Comparison of ENCODE assay signal across 1 cellular context in the genomic region with DNA sequence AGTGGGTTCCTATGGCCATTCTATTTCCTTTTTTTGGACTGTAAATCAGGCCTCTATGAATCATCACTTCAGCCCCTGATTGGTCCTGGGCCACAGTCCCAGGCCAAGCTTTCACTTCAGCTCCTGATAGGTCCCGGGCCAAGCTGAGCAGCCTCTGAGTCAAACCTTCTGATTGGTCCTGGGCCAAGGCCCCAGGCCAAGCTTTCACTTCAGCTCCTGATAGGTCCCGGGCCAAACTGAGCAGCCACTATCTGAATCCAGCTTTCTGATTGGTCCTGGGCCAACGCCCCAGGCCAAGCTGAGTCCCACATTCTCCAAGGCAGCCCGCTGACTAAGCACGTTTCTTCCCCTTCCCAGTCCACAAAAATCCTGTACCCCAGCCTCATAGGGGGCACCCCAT.
TF ChIP-seq lines count a peak whose summit lies in the region.

No MANE protein-coding gene starts in this region.

TF ChIP-seq in GM23338, 12 proteins besides CTCF, POLR2A, EP300 and RAD21 (continued from another document):
- TF ChIP-seq, protein P1, sequence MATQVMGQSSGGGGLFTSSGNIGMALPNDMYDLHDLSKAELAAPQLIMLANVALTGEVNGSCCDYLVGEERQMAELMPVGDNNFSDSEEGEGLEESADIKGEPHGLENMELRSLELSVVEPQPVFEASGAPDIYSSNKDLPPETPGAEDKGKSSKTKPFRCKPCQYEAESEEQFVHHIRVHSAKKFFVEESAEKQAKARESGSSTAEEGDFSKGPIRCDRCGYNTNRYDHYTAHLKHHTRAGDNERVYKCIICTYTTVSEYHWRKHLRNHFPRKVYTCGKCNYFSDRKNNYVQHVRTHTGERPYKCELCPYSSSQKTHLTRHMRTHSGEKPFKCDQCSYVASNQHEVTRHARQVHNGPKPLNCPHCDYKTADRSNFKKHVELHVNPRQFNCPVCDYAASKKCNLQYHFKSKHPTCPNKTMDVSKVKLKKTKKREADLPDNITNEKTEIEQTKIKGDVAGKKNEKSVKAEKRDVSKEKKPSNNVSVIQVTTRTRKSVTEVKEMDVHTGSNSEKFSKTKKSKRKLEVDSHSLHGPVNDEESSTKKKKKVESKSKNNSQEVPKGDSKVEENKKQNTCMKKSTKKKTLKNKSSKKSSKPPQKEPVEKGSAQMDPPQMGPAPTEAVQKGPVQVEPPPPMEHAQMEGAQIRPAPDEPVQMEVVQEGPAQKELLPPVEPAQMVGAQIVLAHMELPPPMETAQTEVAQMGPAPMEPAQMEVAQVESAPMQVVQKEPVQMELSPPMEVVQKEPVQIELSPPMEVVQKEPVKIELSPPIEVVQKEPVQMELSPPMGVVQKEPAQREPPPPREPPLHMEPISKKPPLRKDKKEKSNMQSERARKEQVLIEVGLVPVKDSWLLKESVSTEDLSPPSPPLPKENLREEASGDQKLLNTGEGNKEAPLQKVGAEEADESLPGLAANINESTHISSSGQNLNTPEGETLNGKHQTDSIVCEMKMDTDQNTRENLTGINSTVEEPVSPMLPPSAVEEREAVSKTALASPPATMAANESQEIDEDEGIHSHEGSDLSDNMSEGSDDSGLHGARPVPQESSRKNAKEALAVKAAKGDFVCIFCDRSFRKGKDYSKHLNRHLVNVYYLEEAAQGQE (IDR thresholded peaks at IDR 0.05; ENCODE audit: unreplicated experiment), result no peak
- TF ChIP-seq STAT1 (IDR thresholded peaks at IDR 0.05; ENCODE audit: unreplicated experiment) (no peak), ZNF114 (CRISPR knock-in tag; IDR thresholded peaks at IDR 0.05) (no peak), JUNB (IDR thresholded peaks at IDR 0.05; ENCODE audit: unreplicated experiment) (no peak), POLR2AphosphoS5 (IDR thresholded peaks at IDR 0.05; ENCODE audit: low read depth) (no peak), EZH2 (IDR thresholded peaks at IDR 0.05; ENCODE audit: low read depth, unreplicated experiment) (no peak)
